8 cellular contexts compared by ENCODE assay signal in genomic region chr11:73236879-73237278, GRCh38. TPM values are rescaled to one million over a fixed set of nuclear protein-coding genes. Genes with fewer than 3 reads are reported as not detected.
DNase-seq lines count a peak whose midpoint lies in the region; TF ChIP-seq lines count a peak whose summit lies in the region.

No MANE protein-coding gene starts in this region.

- intact Hi-C loops in activated T-helper 2 cell treated with anti-CD3 and anti-CD28 coated beads, Interferon-gamma antibody, Interleukin-2, Interleukin-4, amounts not matched to agents 10 μg/mL and 5 μg/mL and 100 μg/mL, durations not matched to agents 14 hours and 24 hours and 36 hours (cut with micrococcal nuclease), result no loop called here

- no peaks in the 10 kb centered on the region for H3K4me1 Mint-ChIP-seq in neural crest cell
- no peaks in the 10 kb centered on the region for H3K4me1 Mint-ChIP-seq in activated T-helper 2 cell treated with anti-CD3 and anti-CD28 coated beads, Interferon-gamma antibody, Interleukin-2, Interleukin-4, amounts not matched to agents 10 μg/mL and 5 μg/mL and 100 μg/mL, durations not matched to agents 14 hours and 24 hours and 36 hours (ENCODE audit: low read depth)

- peak; percentile 81 for TF ChIP-seq CTCF in GM13977 (IDR thresholded peaks at IDR 0.05; ENCODE audit: extremely low read depth, insufficient read depth, missing control alignments)
- peak; percentile 66 for TF ChIP-seq CTCF in neural crest cell (conservative IDR thresholded peaks at IDR 0.05)

- in situ Hi-C loops in GM13977 (cut with MboI; ENCODE audit: low pct_unique_long_range_greater_than_20kb, low sequenced_read_pairs, unreplicated experiment), result loop anchor here (5.0 kb wide), 1 partner anchor 50 kb away; no protein-coding TSS in a partner anchor

- no peaks in the 10 kb centered on the region for H3K36me3 Mint-ChIP-seq in neural crest cell (ENCODE audit: low read depth)
- no peaks in the 10 kb centered on the region for H3K36me3 Mint-ChIP-seq in activated T-helper 2 cell treated with anti-CD3 and anti-CD28 coated beads, Interferon-gamma antibody, Interleukin-2, Interleukin-4, amounts not matched to agents 10 μg/mL and 5 μg/mL and 100 μg/mL, durations not matched to agents 14 hours and 24 hours and 36 hours (ENCODE audit: low read depth)

- no peak overlapping the region for H3K4me3 Mint-ChIP-seq in neural crest cell
- H3K4me3 Mint-ChIP-seq in activated T-helper 2 cell treated with anti-CD3 and anti-CD28 coated beads, Interferon-gamma antibody, Interleukin-2, Interleukin-4, amounts not matched to agents 10 μg/mL and 5 μg/mL and 100 μg/mL, durations not matched to agents 14 hours and 24 hours and 36 hours (ENCODE audit: low read depth), result no peak overlapping the region

- no peak overlapping the region for H3K27ac Mint-ChIP-seq in neural crest cell (ENCODE audit: unreplicated experiment)
- no peak overlapping the region for H3K27ac Mint-ChIP-seq in activated T-helper 2 cell treated with anti-CD3 and anti-CD28 coated beads, Interferon-gamma antibody, Interleukin-2, Interleukin-4, amounts not matched to agents 10 μg/mL and 5 μg/mL and 100 μg/mL, durations not matched to agents 14 hours and 24 hours and 36 hours

- H3K9me3 Mint-ChIP-seq in neural crest cell, result no peaks in the 10 kb centered on the region
- H3K9me3 Mint-ChIP-seq in activated T-helper 2 cell treated with anti-CD3 and anti-CD28 coated beads, Interferon-gamma antibody, Interleukin-2, Interleukin-4, amounts not matched to agents 10 μg/mL and 5 μg/mL and 100 μg/mL, durations not matched to agents 14 hours and 24 hours and 36 hours, result no peaks in the 10 kb centered on the region

- H3K27me3 Mint-ChIP-seq in neural crest cell (ENCODE audit: low read depth), result no peaks in the 10 kb centered on the region
- H3K27me3 Mint-ChIP-seq in activated T-helper 2 cell treated with anti-CD3 and anti-CD28 coated beads, Interferon-gamma antibody, Interleukin-2, Interleukin-4, amounts not matched to agents 10 μg/mL and 5 μg/mL and 100 μg/mL, durations not matched to agents 14 hours and 24 hours and 36 hours (ENCODE audit: low read depth), result peaks cover 4% of the 10 kb centered on the region

- H3K27ac ChIP-seq in epithelial cell of prostate, result peak overlapping the region; percentile 44

- peak; percentile 63 to 69 for DNase-seq in AML-193 (lab: John Stamatoyannopoulos, UW)
- DNase-seq in GM13977 (ENCODE audit: low spot score), result peak; percentile 83
- peak; percentile 32 for DNase-seq in SK-N-DZ (ENCODE audit: low spot score)
- no peak for DNase-seq in epithelial cell of prostate (ENCODE audit: low read depth, low spot score)
- DNase-seq in neural crest cell (ENCODE audit: low read depth, low spot score), result peak; percentile 43
- DNase-seq in NCI-H2029 treated with DMSO at 0.1 percent for 48 hours (lab: John Stamatoyannopoulos, UW), result no peak
- no peak for DNase-seq in activated gamma-delta T cell treated with Interleukin-2 at 50 U/mL for 16 hours
- DNase-seq in activated T-helper 2 cell treated with anti-CD3 and anti-CD28 coated beads, Interferon-gamma antibody, Interleukin-2, Interleukin-4, amounts not matched to agents 10 μg/mL and 5 μg/mL and 100 μg/mL, durations not matched to agents 14 hours and 24 hours and 36 hours (ENCODE audit: low spot score), result no peak

RNA-seq across cellular contexts. Expression of gene P2RY2, which starts 18.8 kb away (rescaled TPM):
- polyA plus RNA-seq in SK-N-DZ (2014; cell fraction: cytosol; rRNA removed), result not detected in 2 replicates
- polyA plus RNA-seq in SK-N-DZ (2014; cell fraction: nucleus; rRNA removed), result not detected in 2 replicates
- total RNA-seq in neural crest cell, result 0.14 and 0.27 TPM in 2 replicates
- not detected in 2 replicates for total RNA-seq in activated T-helper 2 cell treated with anti-CD3 and anti-CD28 coated beads, Interferon-gamma antibody, Interleukin-2, Interleukin-4, amounts not matched to agents 10 μg/mL and 5 μg/mL and 100 μg/mL, durations not matched to agents 14 hours and 24 hours and 36 hours

RNA-seq across cellular contexts. Expression of gene P2RY6, which starts 35.3 kb away (rescaled TPM):
- polyA plus RNA-seq in SK-N-DZ (2014; cell fraction: cytosol; rRNA removed), result 0.16 and 2.5 TPM in 2 replicates
- polyA plus RNA-seq in SK-N-DZ (2014; cell fraction: nucleus; rRNA removed), result 0.25 TPM in 1 of 2 replicates, not detected in the other
- not detected in 2 replicates for total RNA-seq in neural crest cell
- not detected in 2 replicates for total RNA-seq in activated T-helper 2 cell treated with anti-CD3 and anti-CD28 coated beads, Interferon-gamma antibody, Interleukin-2, Interleukin-4, amounts not matched to agents 10 μg/mL and 5 μg/mL and 100 μg/mL, durations not matched to agents 14 hours and 24 hours and 36 hours

Comparison
In these comparisons a context has a peak if more than half of its experiments do, and no peak if none do; other contexts are left out.
1. DNase-seq: peak in AML-193 (2 of 2), GM13977 (single experiment), SK-N-DZ (single experiment) and neural crest cell (single experiment); none in epithelial cell of prostate (single experiment), NCI-H2029 treated with DMSO at 0.1 percent for 48 hours (single experiment), activated gamma-delta T cell treated with Interleukin-2 at 50 U/mL for 16 hours (single experiment) and activated T-helper 2 cell treated with anti-CD3 and anti-CD28 coated beads, Interferon-gamma antibody, Interleukin-2, Interleukin-4, amounts not matched to agents 10 μg/mL and 5 μg/mL and 100 μg/mL, durations not matched to agents 14 hours and 24 hours and 36 hours (single experiment).